1 cellular context compared by ENCODE assay signal in genomic region chr21:33875026-33875695, GRCh38.
TF ChIP-seq lines count a peak whose summit lies in the region.

No MANE protein-coding gene starts in this region.

TF ChIP-seq in IMR-90, 13 proteins besides CTCF, POLR2A, EP300 and RAD21:
- TF ChIP-seq NFE2L2 (IDR thresholded peaks at IDR 0.05; ENCODE audit: low read depth, low read length) (no peak), MAZ (IDR thresholded peaks at IDR 0.05; ENCODE audit: borderline replicate concordance, low read depth, low read length) (no peak), RFX5 (IDR thresholded peaks at IDR 0.05; ENCODE audit: low read depth, low read length) (no peak), SMC3 (IDR thresholded peaks at IDR 0.05; ENCODE audit: low read depth, low read length) (no peak), MXI1 (IDR thresholded peaks at IDR 0.05; ENCODE audit: borderline replicate concordance, low read depth, low read length) (no peak)
